29 cellular contexts compared by ENCODE assay signal in genomic region chr4:156692016-156692415, GRCh38.
"Had no signal": no experiment of that assay in that cellular context is flagged by ENCODE, and none has a peak within 500 bp of the region (broad histone marks: within the 10 kb centered on the region; RNA-seq: fewer than 3 reads in every experiment).

No MANE protein-coding gene starts in this region.

- H3K27me3 Mint-ChIP-seq: activated CD8-positive, alpha-beta T cell treated with anti-CD3 and anti-CD28 coated beads for 36 hours; activated naive CD8-positive, alpha-beta T cell treated with anti-CD3 and anti-CD28 coated beads, Interleukin-2, amount 10 ng/mL, durations not matched to agents 7 days and 5 days; T-cell had no signal

- H3K36me3 Mint-ChIP-seq: activated naive CD8-positive, alpha-beta T cell treated with anti-CD3 and anti-CD28 coated beads, Interleukin-2, amount 10 ng/mL, durations not matched to agents 7 days and 5 days; T-cell had no signal

- H3K4me2 ChIP-seq: KMS-11 had no signal

- ATAC-seq: activated CD4-positive, CD25-positive, alpha-beta regulatory T cell treated with anti-CD3 and anti-CD28 coated beads, Interleukin-2, amount 50 U/mL, for 24 hours; activated CD8-positive, alpha-beta T cell treated with anti-CD3 and anti-CD28 coated beads for 36 hours; activated T-cell treated with anti-CD3 and anti-CD28 coated beads, Interleukin-2, amount 50 U/mL, for 72 hours; Panc1; Right ventricle myocardium inferior; T-cell had no signal

- H3K4me3 Mint-ChIP-seq: activated CD8-positive, alpha-beta T cell treated with anti-CD3 and anti-CD28 coated beads for 36 hours; activated naive CD8-positive, alpha-beta T cell treated with anti-CD3 and anti-CD28 coated beads, Interleukin-2, amount 10 ng/mL, durations not matched to agents 7 days and 5 days; activated T-cell treated with anti-CD3 and anti-CD28 coated beads, Interleukin-2, amount 50 U/mL, for 72 hours; T-cell had no signal

- H3K27me3 ChIP-seq: adrenal gland, breast epithelium, MG63 had no signal

- H3K27ac ChIP-seq: adrenal gland, breast epithelium, KMS-11, SK-N-MC, WERI-Rb-1 had no signal

- H3K36me3 ChIP-seq: adrenal gland, breast epithelium, MG63, WERI-Rb-1 had no signal

- H3K4me1 Mint-ChIP-seq: activated naive CD8-positive, alpha-beta T cell treated with anti-CD3 and anti-CD28 coated beads, Interleukin-2, amount 10 ng/mL, durations not matched to agents 7 days and 5 days; T-cell had no signal

- H3K27ac Mint-ChIP-seq: activated CD8-positive, alpha-beta T cell treated with anti-CD3 and anti-CD28 coated beads for 36 hours; activated naive CD8-positive, alpha-beta T cell treated with anti-CD3 and anti-CD28 coated beads, Interleukin-2, amount 10 ng/mL, durations not matched to agents 7 days and 5 days; activated T-cell treated with anti-CD3 and anti-CD28 coated beads, Interleukin-2, amount 50 U/mL, for 72 hours; T-cell had no signal

- H3K9me3 ChIP-seq: adrenal gland, breast epithelium, MG63 had no signal

- H3K9ac ChIP-seq: KMS-11 had no signal

- H3K4me3 ChIP-seq: adrenal gland, breast epithelium, MG63, SK-N-MC had no signal

- DNase-seq: activated CD4-positive, alpha-beta T cell treated with anti-CD3 and anti-CD28 coated beads for 4 hours; activated CD8-positive, alpha-beta memory T cell treated with anti-CD3 and anti-CD28 coated beads, Interleukin-2, amount 50 U/mL, for 4 hours; activated CD8-positive, alpha-beta T cell treated with anti-CD3 and anti-CD28 coated beads for 36 hours; activated naive CD4-positive, alpha-beta T cell treated with anti-CD3 and anti-CD28 coated beads, Interleukin-2, amount 50 U/mL, for 16 hours; activated naive CD8-positive, alpha-beta T cell treated with anti-CD3 and anti-CD28 coated beads, Interleukin-2, amount 10 ng/mL, durations not matched to agents 7 days and 5 days; activated T-cell treated with anti-CD3 and anti-CD28 coated beads, Interleukin-2, amount 50 U/mL, for 72 hours; aorta; caudate nucleus; MG63; MV-4-11; NCI-H1092 treated with DMSO at 0.1 percent for 48 hours; NCI-H1417 treated with DMSO at 0.1 percent for 48 hours; NCI-H1694; NCI-H2029; NCI-H345; NCI-H510A; NCI-H526 treated with DMSO at 0.1 percent for 48 hours; NK-92 treated with Interleukin-12 subunit alpha and Interleukin-12 subunit beta, amount 100 ng/mL, for 24 hours; OCI-M1; RPMI8226; T-cell; WERI-Rb-1 had no signal

- H3K4me1 ChIP-seq: adrenal gland, breast epithelium had no signal
